10 cellular contexts compared by ENCODE assay signal in the genomic region with DNA sequence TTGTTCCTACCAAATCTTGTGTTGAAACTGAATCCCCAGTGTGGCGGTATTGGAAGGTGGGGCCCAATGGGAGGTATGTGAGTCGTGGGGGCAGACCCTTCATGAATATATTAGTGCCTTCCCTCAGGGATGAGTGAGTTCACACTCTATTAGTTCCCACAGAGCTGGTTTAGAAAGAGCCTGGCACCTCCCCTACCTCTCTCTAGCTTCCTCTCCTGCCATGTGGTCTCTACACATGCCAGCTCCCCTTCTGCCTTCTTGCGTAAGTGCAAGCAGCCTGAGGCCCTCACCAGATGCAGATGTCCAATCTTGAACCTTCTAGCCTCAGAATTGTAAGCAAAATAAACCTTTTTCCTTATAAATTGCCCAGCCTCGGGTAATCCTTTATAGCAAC.
DNase-seq lines count a peak whose midpoint lies in the region; ATAC-seq and TF ChIP-seq lines count a peak whose summit lies in the region.
"Had no signal": no experiment of that assay in that cellular context is flagged by ENCODE, and none has a peak within 500 bp of the region (broad histone marks: within the 10 kb centered on the region; RNA-seq: fewer than 3 reads in every experiment).

No MANE protein-coding gene starts in this region.

- no peaks in the 10 kb centered on the region for H3K9me3 Mint-ChIP-seq in natural killer cell
- H3K9me3 Mint-ChIP-seq: immature natural killer cell had no signal

- H3K27me3 Mint-ChIP-seq in natural killer cell (ENCODE audit: low read depth in 2 of 2), result no peaks in the 10 kb centered on the region

- ATAC-seq in natural killer cell, result no peak

- no peaks in the 10 kb centered on the region for H3K36me3 Mint-ChIP-seq in natural killer cell
- H3K36me3 Mint-ChIP-seq: immature natural killer cell had no signal

- DNase-seq in SK-N-MC (ENCODE audit: low read depth, low spot score) (peak; percentile 72), fibroblast of villous mesenchyme (ENCODE audit: low read depth) (peak; percentile 71), suprapubic skin (ENCODE audit: low spot score in 2 of 2) (no peak), natural killer cell (no peak), NCI-H1092 treated with DMSO at 0.1 percent for 48 hours (lab: John Stamatoyannopoulos, UW) (no peak), NCI-H2196 (lab: John Stamatoyannopoulos, UW; ENCODE audit: unreplicated experiment) (no peak)
- DNase-seq: DND-41, immature natural killer cell, NCI-H1105 had no signal

- TF ChIP-seq EP300 in suprapubic skin (IDR thresholded peaks at IDR 0.05), result no peak

- peak overlapping the region; percentile 87 for H3K27ac ChIP-seq in SK-N-MC
- peak overlapping the region; percentile 63 for H3K27ac ChIP-seq in suprapubic skin

- no peaks in the 10 kb centered on the region for H3K4me1 ChIP-seq in Loucy (ENCODE audit: insufficient read depth, low read length, poor library complexity, severe bottlenecking)
- peaks cover 62% of the 10 kb centered on the region for H3K4me1 ChIP-seq in suprapubic skin

- no peaks in the 10 kb centered on the region for H3K4me1 Mint-ChIP-seq in natural killer cell
- H3K4me1 Mint-ChIP-seq: immature natural killer cell had no signal

- H3K9ac ChIP-seq in Loucy (ENCODE audit: low read depth, low read length, poor library complexity, severe bottlenecking), result no peak overlapping the region
- H3K9ac ChIP-seq in SK-N-MC (ENCODE audit: insufficient read length), result peak overlapping the region; percentile 8

- no peaks in the 10 kb centered on the region for H4K20me1 ChIP-seq in Loucy (ENCODE audit: insufficient read depth, low read length, poor library complexity, severe bottlenecking)

- H3K79me2 ChIP-seq in Loucy (ENCODE audit: insufficient read depth, low read length), result no peaks in the 10 kb centered on the region

- intact Hi-C loops in natural killer cell (cut with micrococcal nuclease), result no loop called here

- no peaks in the 10 kb centered on the region for H3F3A ChIP-seq in Loucy (ENCODE audit: low read depth)

- H3K4me3 Mint-ChIP-seq in natural killer cell, result no peak overlapping the region
- H3K4me3 Mint-ChIP-seq: immature natural killer cell had no signal

- 51% methylated on average over 4 of the region's 4 CpGs for WGBS in suprapubic skin

- H3K27me3 ChIP-seq in Loucy (ENCODE audit: insufficient read depth, low read length, poor library complexity, severe bottlenecking) (no peaks in the 10 kb centered on the region), suprapubic skin (no peaks in the 10 kb centered on the region)

- H3K27ac Mint-ChIP-seq in natural killer cell, result no peak overlapping the region
- H3K27ac Mint-ChIP-seq: immature natural killer cell had no signal

- no peak for TF ChIP-seq CTCF in Loucy (conservative IDR thresholded peaks at IDR 0.05; ENCODE audit: low read length)
- TF ChIP-seq CTCF in fibroblast of villous mesenchyme (IDR thresholded peaks at IDR 0.05; ENCODE audit: insufficient read depth, low read depth, low read length), result no peak
- no peak for TF ChIP-seq CTCF in suprapubic skin (IDR thresholded peaks at IDR 0.05)
- no peak for TF ChIP-seq CTCF in natural killer cell (IDR thresholded peaks at IDR 0.05)

- TF ChIP-seq POLR2A in suprapubic skin (IDR thresholded peaks at IDR 0.05), result no peak

- H3K9me3 ChIP-seq in Loucy (ENCODE audit: insufficient read depth, low read depth, low read length) (no peaks in the 10 kb centered on the region), SK-N-MC (ENCODE audit: low read depth, low read length) (no peaks in the 10 kb centered on the region), suprapubic skin (no peaks in the 10 kb centered on the region)

- no peaks in the 10 kb centered on the region for H3K9me2 ChIP-seq in Loucy (replicated peaks; ENCODE audit: low read depth, low read length)

- H3K4me3 ChIP-seq in Loucy (ENCODE audit: low read length, poor library complexity, severe bottlenecking), result no peak overlapping the region
- peak overlapping the region; percentile 0; the same call in 1 of the 2 replicates for H3K4me3 ChIP-seq in SK-N-MC
- H3K4me3 ChIP-seq in fibroblast of villous mesenchyme (ENCODE audit: low read depth, low read length), result no peak overlapping the region
- H3K4me3 ChIP-seq in suprapubic skin, result no peak overlapping the region

- H3K36me3 ChIP-seq in Loucy (ENCODE audit: insufficient read depth, low read length) (no peaks in the 10 kb centered on the region), SK-N-MC (ENCODE audit: insufficient read depth, low read length) (no peaks in the 10 kb centered on the region), suprapubic skin (no peaks in the 10 kb centered on the region)

- H2AFZ ChIP-seq in Loucy (ENCODE audit: low read length), result 0 out of 2 replicates have a peak overlapping the region, but pooled peaks have one; percentile 7

- no peak overlapping the region for H3K4me2 ChIP-seq in Loucy (ENCODE audit: low read depth, low read length, poor library complexity, severe bottlenecking)

Comparison
In these comparisons a context has a peak if more than half of its experiments do, and no peak if none do; other contexts are left out.
1. DNase-seq: peak in SK-N-MC (single experiment) and fibroblast of villous mesenchyme (single experiment); none in suprapubic skin (0 of 2), natural killer cell (single experiment), NCI-H1092 treated with DMSO at 0.1 percent for 48 hours (single experiment) and NCI-H2196 (single experiment).